Comparison of ENCODE assay signal across 1 cellular context in the genomic region with DNA sequence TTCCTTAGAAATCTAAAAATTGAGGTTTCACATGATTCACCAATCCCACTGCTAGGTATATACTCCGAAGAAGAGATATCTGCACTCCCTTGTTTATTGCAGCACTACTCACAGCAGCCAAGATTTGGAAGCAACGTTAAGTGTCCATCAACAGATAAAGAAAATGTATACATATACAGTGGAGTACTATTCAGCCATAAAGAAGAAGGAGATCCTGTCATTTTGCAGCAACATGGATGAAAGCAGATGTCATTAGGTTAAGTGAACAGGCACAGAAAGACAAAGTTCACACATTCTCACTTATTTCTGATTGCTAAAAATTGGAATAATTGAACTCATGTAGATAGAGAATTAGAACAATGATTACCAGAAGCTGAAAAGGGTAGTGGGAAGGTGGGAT.
TF ChIP-seq lines count a peak whose summit lies in the region.

No MANE protein-coding gene starts in this region.

TF ChIP-seq in K562, 482 proteins besides CTCF, POLR2A, EP300 and RAD21:
- TF ChIP-seq, protein P1, sequence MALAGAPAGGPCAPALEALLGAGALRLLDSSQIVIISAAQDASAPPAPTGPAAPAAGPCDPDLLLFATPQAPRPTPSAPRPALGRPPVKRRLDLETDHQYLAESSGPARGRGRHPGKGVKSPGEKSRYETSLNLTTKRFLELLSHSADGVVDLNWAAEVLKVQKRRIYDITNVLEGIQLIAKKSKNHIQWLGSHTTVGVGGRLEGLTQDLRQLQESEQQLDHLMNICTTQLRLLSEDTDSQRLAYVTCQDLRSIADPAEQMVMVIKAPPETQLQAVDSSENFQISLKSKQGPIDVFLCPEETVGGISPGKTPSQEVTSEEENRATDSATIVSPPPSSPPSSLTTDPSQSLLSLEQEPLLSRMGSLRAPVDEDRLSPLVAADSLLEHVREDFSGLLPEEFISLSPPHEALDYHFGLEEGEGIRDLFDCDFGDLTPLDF (CRISPR knock-in tag; IDR thresholded peaks at IDR 0.05): no peak
- no peak for TF ChIP-seq POLR2G (IDR thresholded peaks at IDR 0.05; ENCODE audit: low read depth, low read length)
- no peak for TF ChIP-seq CHD4 (IDR thresholded peaks at IDR 0.05; ENCODE audit: insufficient read depth, insufficient replicate concordance, low read depth, low read length, poor library complexity, severe bottlenecking)
- TF ChIP-seq ZKSCAN3 (CRISPR knock-in tag; IDR thresholded peaks at IDR 0.05): no peak
- no peak for TF ChIP-seq JUNB (CRISPR knock-in tag; conservative IDR thresholded peaks at IDR 0.05)
- TF ChIP-seq JUN (IDR thresholded peaks at IDR 0.05; ENCODE audit: borderline replicate concordance, low read depth, low read length): no peak
- TF ChIP-seq JUN (CRISPR knock-in tag; IDR thresholded peaks at IDR 0.05; ENCODE audit: borderline replicate concordance): no peak
- TF ChIP-seq RBM25 (IDR thresholded peaks at IDR 0.05; ENCODE audit: low read depth, low read length, severe bottlenecking): peak; percentile 23
- TF ChIP-seq TSC22D4 (tag; IDR thresholded peaks at IDR 0.05): no peak
- 0 out of 2 replicates have a peak, but pooled peaks have one; percentile 9 for TF ChIP-seq BCOR (IDR thresholded peaks at IDR 0.05)
- peak; percentile 92 for TF ChIP-seq ZNF146 (CRISPR knock-in tag; IDR thresholded peaks at IDR 0.05; ENCODE audit: unreplicated experiment)
- TF ChIP-seq ZNF143 (CRISPR knock-in tag; IDR thresholded peaks at IDR 0.05): no peak
- TF ChIP-seq, protein P2, sequence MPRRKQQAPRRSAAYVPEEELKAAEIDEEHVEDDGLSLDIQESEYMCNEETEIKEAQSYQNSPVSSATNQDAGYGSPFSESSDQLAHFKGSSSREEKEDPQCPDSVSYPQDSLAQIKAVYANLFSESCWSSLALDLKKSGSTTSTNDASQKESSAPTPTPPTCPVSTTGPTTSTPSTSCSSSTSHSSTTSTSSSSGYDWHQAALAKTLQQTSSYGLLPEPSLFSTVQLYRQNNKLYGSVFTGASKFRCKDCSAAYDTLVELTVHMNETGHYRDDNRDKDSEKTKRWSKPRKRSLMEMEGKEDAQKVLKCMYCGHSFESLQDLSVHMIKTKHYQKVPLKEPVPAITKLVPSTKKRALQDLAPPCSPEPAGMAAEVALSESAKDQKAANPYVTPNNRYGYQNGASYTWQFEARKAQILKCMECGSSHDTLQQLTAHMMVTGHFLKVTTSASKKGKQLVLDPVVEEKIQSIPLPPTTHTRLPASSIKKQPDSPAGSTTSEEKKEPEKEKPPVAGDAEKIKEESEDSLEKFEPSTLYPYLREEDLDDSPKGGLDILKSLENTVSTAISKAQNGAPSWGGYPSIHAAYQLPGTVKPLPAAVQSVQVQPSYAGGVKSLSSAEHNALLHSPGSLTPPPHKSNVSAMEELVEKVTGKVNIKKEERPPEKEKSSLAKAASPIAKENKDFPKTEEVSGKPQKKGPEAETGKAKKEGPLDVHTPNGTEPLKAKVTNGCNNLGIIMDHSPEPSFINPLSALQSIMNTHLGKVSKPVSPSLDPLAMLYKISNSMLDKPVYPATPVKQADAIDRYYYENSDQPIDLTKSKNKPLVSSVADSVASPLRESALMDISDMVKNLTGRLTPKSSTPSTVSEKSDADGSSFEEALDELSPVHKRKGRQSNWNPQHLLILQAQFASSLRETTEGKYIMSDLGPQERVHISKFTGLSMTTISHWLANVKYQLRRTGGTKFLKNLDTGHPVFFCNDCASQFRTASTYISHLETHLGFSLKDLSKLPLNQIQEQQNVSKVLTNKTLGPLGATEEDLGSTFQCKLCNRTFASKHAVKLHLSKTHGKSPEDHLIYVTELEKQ (CRISPR knock-in tag; IDR thresholded peaks at IDR 0.05): no peak
- TF ChIP-seq ZNF253 (CRISPR knock-in tag; conservative IDR thresholded peaks at IDR 0.05): no peak
TF ChIP-seq in K562: peak in this region for 3.
